In the genomic region with DNA sequence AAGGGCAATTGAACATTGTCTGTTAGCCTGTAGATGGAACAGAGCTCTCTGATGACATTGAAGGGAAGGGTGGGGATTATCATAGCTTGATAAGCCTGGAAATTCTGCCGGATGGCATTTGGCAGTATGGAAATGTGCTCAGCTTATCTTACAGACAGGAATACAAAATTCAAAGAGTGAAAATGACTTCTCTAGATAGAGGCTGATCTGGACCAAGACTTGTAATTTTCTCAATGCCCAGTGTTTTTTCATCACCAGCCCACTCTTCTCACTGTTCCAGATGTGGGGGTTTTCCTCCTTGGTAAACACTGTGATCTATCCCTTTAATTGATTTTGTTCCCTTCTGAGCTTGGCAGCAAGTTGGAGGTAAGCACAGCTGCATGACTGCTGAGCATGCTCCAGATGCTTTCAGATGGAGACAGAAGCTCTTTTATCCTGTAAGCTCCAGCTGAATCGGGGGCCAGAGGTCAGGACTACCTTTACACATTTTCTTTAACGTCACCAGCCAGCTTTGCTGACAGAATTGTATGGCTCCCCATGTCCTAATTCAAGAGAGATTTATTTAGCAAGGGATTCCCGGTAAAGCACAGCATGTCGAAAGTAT, we compare ENCODE assay signal across 1 cellular context.
TF ChIP-seq lines count a peak whose summit lies in the region.

No MANE protein-coding gene starts in this region.

TF ChIP-seq in neural cell, 6 proteins besides CTCF, POLR2A, EP300 and RAD21 (continued from another document):
- TF ChIP-seq, protein P1, sequence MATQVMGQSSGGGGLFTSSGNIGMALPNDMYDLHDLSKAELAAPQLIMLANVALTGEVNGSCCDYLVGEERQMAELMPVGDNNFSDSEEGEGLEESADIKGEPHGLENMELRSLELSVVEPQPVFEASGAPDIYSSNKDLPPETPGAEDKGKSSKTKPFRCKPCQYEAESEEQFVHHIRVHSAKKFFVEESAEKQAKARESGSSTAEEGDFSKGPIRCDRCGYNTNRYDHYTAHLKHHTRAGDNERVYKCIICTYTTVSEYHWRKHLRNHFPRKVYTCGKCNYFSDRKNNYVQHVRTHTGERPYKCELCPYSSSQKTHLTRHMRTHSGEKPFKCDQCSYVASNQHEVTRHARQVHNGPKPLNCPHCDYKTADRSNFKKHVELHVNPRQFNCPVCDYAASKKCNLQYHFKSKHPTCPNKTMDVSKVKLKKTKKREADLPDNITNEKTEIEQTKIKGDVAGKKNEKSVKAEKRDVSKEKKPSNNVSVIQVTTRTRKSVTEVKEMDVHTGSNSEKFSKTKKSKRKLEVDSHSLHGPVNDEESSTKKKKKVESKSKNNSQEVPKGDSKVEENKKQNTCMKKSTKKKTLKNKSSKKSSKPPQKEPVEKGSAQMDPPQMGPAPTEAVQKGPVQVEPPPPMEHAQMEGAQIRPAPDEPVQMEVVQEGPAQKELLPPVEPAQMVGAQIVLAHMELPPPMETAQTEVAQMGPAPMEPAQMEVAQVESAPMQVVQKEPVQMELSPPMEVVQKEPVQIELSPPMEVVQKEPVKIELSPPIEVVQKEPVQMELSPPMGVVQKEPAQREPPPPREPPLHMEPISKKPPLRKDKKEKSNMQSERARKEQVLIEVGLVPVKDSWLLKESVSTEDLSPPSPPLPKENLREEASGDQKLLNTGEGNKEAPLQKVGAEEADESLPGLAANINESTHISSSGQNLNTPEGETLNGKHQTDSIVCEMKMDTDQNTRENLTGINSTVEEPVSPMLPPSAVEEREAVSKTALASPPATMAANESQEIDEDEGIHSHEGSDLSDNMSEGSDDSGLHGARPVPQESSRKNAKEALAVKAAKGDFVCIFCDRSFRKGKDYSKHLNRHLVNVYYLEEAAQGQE (IDR thresholded peaks at IDR 0.05; ENCODE audit: borderline replicate concordance): no peak
- no peak for TF ChIP-seq MXI1 (conservative IDR thresholded peaks at IDR 0.05; ENCODE audit: poor library complexity, severe bottlenecking)
- TF ChIP-seq EZH2 (IDR thresholded peaks at IDR 0.05; ENCODE audit: borderline replicate concordance, insufficient read depth, low read length, poor library complexity, severe bottlenecking): no peak
- TF ChIP-seq POLR2AphosphoS5 (IDR thresholded peaks at IDR 0.05): no peak
- TF ChIP-seq SMC3 (conservative IDR thresholded peaks at IDR 0.05; ENCODE audit: poor library complexity): no peak
